In genomic region chr2:158511706-158512105, GRCh38 we compare ENCODE assay signal across 32 cellular contexts. TPM values are rescaled to one million over a fixed set of nuclear protein-coding genes. Genes with fewer than 3 reads are reported as not detected.
"Had no signal": no experiment of that assay in that cellular context is flagged by ENCODE, and none has a peak within 500 bp of the region (broad histone marks: within the 10 kb centered on the region; RNA-seq: fewer than 3 reads in every experiment).

No MANE protein-coding gene starts in this region.

- DNase-seq: activated B cell treated with CpG ODN at 0.5 μM for 24 hours; activated CD4-positive, alpha-beta memory T cell treated with anti-CD3 and anti-CD28 coated beads for 36 hours; activated CD4-positive, alpha-beta T cell treated with anti-CD3 and anti-CD28 coated beads for 4 hours; activated CD4-positive, alpha-beta T cell treated with anti-CD3 and anti-CD28 coated beads, Interleukin-2, amount 10 ng/mL, durations not matched to agents 24 days and 14 days; activated CD4-positive, alpha-beta T cell treated with anti-CD3 and anti-CD28 coated beads, Interleukin-2, amount 50 U/mL, for 1 hour; activated CD4-positive, alpha-beta T cell treated with anti-CD3 and anti-CD28 coated beads, Interleukin-2, amount 50 U/mL, for 4 hours; activated CD4-positive, CD25-positive, alpha-beta regulatory T cell treated with anti-CD3 and anti-CD28 coated beads, Interleukin-2, amount 50 U/mL, for 72 hours; activated CD8-positive, alpha-beta memory T cell treated with anti-CD3 and anti-CD28 coated beads, Interleukin-2, amount 50 U/mL, for 4 hours; activated CD8-positive, alpha-beta T cell treated with anti-CD3 and anti-CD28 coated beads for 36 hours; activated effector memory CD4-positive, alpha-beta T cell treated with anti-CD3 and anti-CD28 coated beads, Interleukin-2, amount 50 U/mL, for 16 hours; activated gamma-delta T cell treated with Interleukin-2 at 50 U/mL for 16 hours; activated naive CD4-positive, alpha-beta T cell; activated naive CD4-positive, alpha-beta T cell treated with anti-CD3 and anti-CD28 coated beads for 36 hours; activated naive CD4-positive, alpha-beta T cell treated with anti-CD3 and anti-CD28 coated beads, Interleukin-2, amount 50 U/mL, for 16 hours; activated naive CD8-positive, alpha-beta T cell treated with anti-CD3 and anti-CD28 coated beads for 36 hours; activated T-cell treated with anti-CD3 and anti-CD28 coated beads for 4 hours; activated T-cell treated with anti-CD3 and anti-CD28 coated beads, Interleukin-2, amount 50 U/mL, for 1 hour; activated T-cell treated with anti-CD3 and anti-CD28 coated beads, Interleukin-2, amount 50 U/mL, for 4 hours; activated T-cell treated with anti-CD3 and anti-CD28 coated beads, Interleukin-2, amount 50 U/mL, for 72 hours; adrenal gland; amniotic stem cell; aorta; body of pancreas; brain microvascular endothelial cell; central memory CD4-positive, alpha-beta T cell; T-helper 2 cell; T-helper 9 cell had no signal

- FAIRE-seq: TTC549 had no signal

- H3K27me3 ChIP-seq: adrenal gland, body of pancreas, brain microvascular endothelial cell, breast epithelium had no signal

- H3K4me3 ChIP-seq: adrenal gland, body of pancreas, breast epithelium had no signal

- H3K4me1 ChIP-seq: adrenal gland, body of pancreas, breast epithelium had no signal

- ATAC-seq: activated CD8-positive, alpha-beta T cell treated with anti-CD3 and anti-CD28 coated beads for 36 hours; activated T-cell treated with anti-CD3 and anti-CD28 coated beads, Interleukin-2, amount 50 U/mL, for 4 hours; activated T-helper 17 cell treated with anti-CD3 and anti-CD28 coated beads, Interleukin-2, amount 50 U/mL, for 72 hours; body of pancreas had no signal

- H3K27ac ChIP-seq: adrenal gland, body of pancreas, brain microvascular endothelial cell, VCaP had no signal

- H3K36me3 ChIP-seq: adrenal gland, brain microvascular endothelial cell, breast epithelium had no signal

- H3K9me3 ChIP-seq: adrenal gland, body of pancreas, breast epithelium had no signal

RNA-seq across cellular contexts. Expression of gene CCDC148, which starts 55.2 kb away (rescaled TPM):
- total RNA-seq: activated B cell treated with CpG ODN at 0.5 μM for 24 hours; activated CD4-positive, alpha-beta T cell treated with anti-CD3 and anti-CD28 coated beads, Interleukin-2, amount 10 ng/mL, durations not matched to agents 24 days and 14 days; activated CD8-positive, alpha-beta memory T cell treated with anti-CD3 and anti-CD28 coated beads for 36 hours; activated CD8-positive, alpha-beta T cell treated with anti-CD3 and anti-CD28 coated beads for 36 hours; activated naive CD4-positive, alpha-beta T cell treated with anti-CD3 and anti-CD28 coated beads for 36 hours; activated naive CD8-positive, alpha-beta T cell treated with anti-CD3 and anti-CD28 coated beads for 36 hours had no signal
